In genomic region chr4:119559044-119559647, GRCh38 we compare ENCODE assay signal across 8 cellular contexts.
DNase-seq lines count a peak whose midpoint lies in the region; ATAC-seq and TF ChIP-seq lines count a peak whose summit lies in the region.

No MANE protein-coding gene starts in this region.

- no peaks in the 10 kb centered on the region for H3K4me1 Mint-ChIP-seq in glutamatergic neuron (ENCODE audit: low read depth, unreplicated experiment)
- H3K4me1 Mint-ChIP-seq in type B pancreatic cell (ENCODE audit: unreplicated experiment): no peaks in the 10 kb centered on the region

- H3K27me3 ChIP-seq in SK-N-SH (ENCODE audit: insufficient read depth): no peaks in the 10 kb centered on the region

- H3K27ac Mint-ChIP-seq in glutamatergic neuron (ENCODE audit: unreplicated experiment): no peak overlapping the region
- H3K27ac Mint-ChIP-seq in type B pancreatic cell: no peak overlapping the region

- ATAC-seq in HG03565 (IDR thresholded peaks at IDR 0.05; ENCODE audit: unreplicated experiment) (no peak), Right ventricle myocardium inferior (no peak)

- peaks cover 24 to 28% of the 10 kb centered on the region in 2 experiments for H3K36me3 ChIP-seq in SK-N-SH (replicated peaks in 1 of 2; ENCODE audit: control insufficient read depth in 1 of 2, insufficient read depth in 2 of 2, low read length in 1 of 2)

- no peak for TF ChIP-seq EP300 in SK-N-SH (IDR thresholded peaks at IDR 0.05; ENCODE audit: borderline replicate concordance in 1 of 2, low read depth in 1 of 2, low read length in 1 of 2)

- POLR2A ChIA-PET in SK-N-SH (lab: Yijun Ruan, JAX): no interaction called here

- intact Hi-C loops in Right ventricle myocardium inferior (cut with DNase I): loop anchor here (2.0 to 5.0 kb wide), 2 partner anchors 68 to 493 kb away; no protein-coding TSS in a partner anchor

- H2AFZ ChIP-seq in SK-N-SH (ENCODE audit: low read depth): 0 out of 2 replicates have a peak overlapping the region, but pooled peaks have one; percentile 25

- H3K4me3 Mint-ChIP-seq in glutamatergic neuron (ENCODE audit: unreplicated experiment) (no peak overlapping the region), type B pancreatic cell (no peak overlapping the region)

- no peaks in the 10 kb centered on the region for H3K9me2 ChIP-seq in SK-N-SH

- H3K36me3 Mint-ChIP-seq in glutamatergic neuron (ENCODE audit: unreplicated experiment) (peaks cover 6% of the 10 kb centered on the region), type B pancreatic cell (peaks cover 11% of the 10 kb centered on the region)

- peak overlapping the region in 1 of 2 experiments; percentile 3; a peak in 1 of 4 replicates for H3K4me3 ChIP-seq in SK-N-SH (ENCODE audit: low read depth in 2 of 2, low read length in 1 of 2)

- DNase-seq in D341Med (ENCODE audit: low spot score): peak; percentile 29
- DNase-seq in HPDE6-E6E7 (ENCODE audit: extremely low spot score): peak; percentile 6
- DNase-seq in SK-N-SH: peak; percentile 45
- no peak for DNase-seq in glutamatergic neuron
- DNase-seq in type B pancreatic cell (ENCODE audit: extremely low spot score, unreplicated experiment): no peak
- no peak for DNase-seq in Right ventricle myocardium inferior (ENCODE audit: missing footprints)
- DNase-seq in NK-92 (lab: John Stamatoyannopoulos, UW; ENCODE audit: unreplicated experiment): no peak

- H3K27me3 Mint-ChIP-seq in glutamatergic neuron (ENCODE audit: unreplicated experiment): peaks cover 2% of the 10 kb centered on the region
- no peaks in the 10 kb centered on the region for H3K27me3 Mint-ChIP-seq in type B pancreatic cell

- peak; percentile 78 for TF ChIP-seq RAD21 in SK-N-SH (IDR thresholded peaks at IDR 0.05; ENCODE audit: low read length)

- no peaks in the 10 kb centered on the region for H3K79me2 ChIP-seq in SK-N-SH (ENCODE audit: insufficient read depth)

- TF ChIP-seq CTCF in SK-N-SH (IDR thresholded peaks at IDR 0.05) (peak; percentile 75), glutamatergic neuron (IDR thresholded peaks at IDR 0.05; ENCODE audit: partially characterized antibody, unreplicated experiment) (peak; percentile 59), type B pancreatic cell (conservative IDR thresholded peaks at IDR 0.05) (peak; percentile 79)

- no peaks in the 10 kb centered on the region for H4K20me1 ChIP-seq in SK-N-SH (ENCODE audit: insufficient read depth)

- H3K27ac ChIP-seq in SK-N-SH (ENCODE audit: low read depth in 2 of 2, low read length in 1 of 2): no peak overlapping the region

- 0 out of 2 replicates have a peak, but pooled peaks cover 4% of the 10 kb centered on the region for H3K9me3 ChIP-seq in SK-N-SH

- H3K9ac ChIP-seq in SK-N-SH: no peak overlapping the region

- H3F3A ChIP-seq in SK-N-SH (replicated peaks; ENCODE audit: insufficient read depth): no peaks in the 10 kb centered on the region

- CTCF ChIA-PET in SK-N-SH (lab: Yijun Ruan, JAX): interaction anchor here (0.6 to 5.3 kb wide), 23 partner anchors 10 to 510 kb away, joined by 3 to 68 read pairs (median 4); partner anchors contain the start of gene PDE5A

- H3K9me3 Mint-ChIP-seq in glutamatergic neuron (ENCODE audit: unreplicated experiment): peaks cover under 1% of the 10 kb centered on the region
- H3K9me3 Mint-ChIP-seq in type B pancreatic cell: peaks cover 7% of the 10 kb centered on the region

- H3K4me1 ChIP-seq in SK-N-SH (ENCODE audit: control insufficient read depth in 1 of 2, insufficient read depth in 2 of 2, low read depth in 1 of 2, low read length in 1 of 2): no peaks in the 10 kb centered on the region; a peak in 1 of 4 replicates

- no peak overlapping the region for H3K4me2 ChIP-seq in SK-N-SH

TF ChIP-seq in SK-N-SH, 30 proteins besides CTCF, POLR2A, EP300 and RAD21:
- TF ChIP-seq MXI1 (IDR thresholded peaks at IDR 0.05; ENCODE audit: low read depth, low read length) (no peak), SMC3 (IDR thresholded peaks at IDR 0.05; ENCODE audit: low read depth, low read length) (peak; percentile 27; the same call in 1 of the 2 replicates)

Comparison
In these comparisons a context has a peak if more than half of its experiments do, and no peak if none do; other contexts are left out.
1. DNase-seq: peak in D341Med (single experiment), HPDE6-E6E7 (single experiment) and SK-N-SH (single experiment); none in glutamatergic neuron (single experiment), type B pancreatic cell (single experiment), Right ventricle myocardium inferior (single experiment) and NK-92 (single experiment).
2. Peak in every context shown above with its lines, with median percentiles within 50 percentile points of each other: CTCF ChIP-seq.